Comparison of ENCODE assay signal across 9 cellular contexts in genomic region chr11:79438631-79439429, GRCh38. TPM values are rescaled to one million over a fixed set of nuclear protein-coding genes. Genes with fewer than 3 reads are reported as not detected.
DNase-seq lines count a peak whose midpoint lies in the region; ATAC-seq, FAIRE-seq and TF ChIP-seq lines count a peak whose summit lies in the region.
"Had no signal": no experiment of that assay in that cellular context is flagged by ENCODE, and none has a peak within 500 bp of the region (broad histone marks: within the 10 kb centered on the region; RNA-seq: fewer than 3 reads in every experiment).

No MANE protein-coding gene starts in this region.

- no peaks in the 10 kb centered on the region for H3K4me1 Mint-ChIP-seq in activated T-helper 2 cell treated with anti-CD3 and anti-CD28 coated beads, Interferon-gamma antibody, Interleukin-2, Interleukin-4, amounts not matched to agents 10 μg/mL and 5 μg/mL and 100 μg/mL, durations not matched to agents 14 hours and 24 hours and 36 hours (ENCODE audit: low read depth)

- no peaks in the 10 kb centered on the region for H3K9me2 ChIP-seq in PC-9 (ENCODE audit: insufficient read depth)

- no peak for ATAC-seq in psoas muscle

- CTCF ChIA-PET in GM10248 (lab: Yijun Ruan, JAX), result interaction anchor here (0.9 to 1.8 kb wide), 6 partner anchors 14 to 793 kb away, joined by 3 to 6 read pairs (median 3); no protein-coding TSS in a partner anchor
- CTCF ChIA-PET in PC-9 (lab: Charles Lee), result interaction anchor here (0.5 kb wide), 1 partner anchor 33 kb away, joined by 4 read pairs; no protein-coding TSS in a partner anchor

- H4K20me1 ChIP-seq in OCI-LY3 (ENCODE audit: insufficient read depth, low read length), result peaks cover 46% of the 10 kb centered on the region
- H4K20me1 ChIP-seq in PC-9 (ENCODE audit: insufficient read depth), result no peaks in the 10 kb centered on the region

- peak overlapping the region; percentile 78 for H3K9ac ChIP-seq in OCI-LY3 (ENCODE audit: low read length)

- 1 to 3% (median 2%) methylated on average over 42 to 43 of the region's 43 CpGs for WGBS in psoas muscle, 3 donors

- H3K79me2 ChIP-seq in OCI-LY3 (ENCODE audit: low read length) (peaks cover 67% of the 10 kb centered on the region), PC-9 (ENCODE audit: low read depth) (no peaks in the 10 kb centered on the region)

- H3K27me3 ChIP-seq in OCI-LY3 (ENCODE audit: low read depth, low read length), result no peaks in the 10 kb centered on the region
- H3K27me3 ChIP-seq in psoas muscle (ENCODE audit: insufficient read depth in 3 of 3, low read length in 2 of 3), result peaks cover 3 to 97% (median 29%) of the 10 kb centered on the region in 3 donors
- H3K27me3 ChIP-seq in PC-9 (ENCODE audit: insufficient read depth, low read depth), result peaks cover 59% of the 10 kb centered on the region

- intact Hi-C loops in psoas muscle (cut with DNase I), result no loop called here
- intact Hi-C loops in PC-9 (cut with micrococcal nuclease; ENCODE audit: unreplicated experiment), result no loop called here
- intact Hi-C loops in activated T-helper 2 cell treated with anti-CD3 and anti-CD28 coated beads, Interferon-gamma antibody, Interleukin-2, Interleukin-4, amounts not matched to agents 10 μg/mL and 5 μg/mL and 100 μg/mL, durations not matched to agents 14 hours and 24 hours and 36 hours (cut with micrococcal nuclease), result no loop called here

- H2AFZ ChIP-seq in OCI-LY3 (ENCODE audit: low read depth, low read length) (peak overlapping the region; percentile 12; the same call in 1 of the 2 replicates), PC-9 (no peak overlapping the region)

- H3K36me3 Mint-ChIP-seq in activated T-helper 2 cell treated with anti-CD3 and anti-CD28 coated beads, Interferon-gamma antibody, Interleukin-2, Interleukin-4, amounts not matched to agents 10 μg/mL and 5 μg/mL and 100 μg/mL, durations not matched to agents 14 hours and 24 hours and 36 hours (ENCODE audit: low read depth), result no peaks in the 10 kb centered on the region

- TF ChIP-seq CTCF in GM10248 (IDR thresholded peaks at IDR 0.05; ENCODE audit: control extremely low read depth, extremely low read depth, low read depth, missing control alignments), result no peak
- TF ChIP-seq CTCF in OCI-LY3 (IDR thresholded peaks at IDR 0.05; ENCODE audit: low read depth, low read length), result no peak
- no peak for TF ChIP-seq CTCF in psoas muscle (IDR thresholded peaks at IDR 0.05)
- no peak for TF ChIP-seq CTCF in PC-9 (conservative IDR thresholded peaks at IDR 0.05)

- H3K36me3 ChIP-seq in OCI-LY3 (replicated peaks; ENCODE audit: low read depth, low read length) (peaks cover 4% of the 10 kb centered on the region), psoas muscle (ENCODE audit: insufficient read depth in 1 of 2, low read depth in 1 of 2) (no peaks in the 10 kb centered on the region), PC-9 (ENCODE audit: low read depth) (no peaks in the 10 kb centered on the region)

- H3K4me3 Mint-ChIP-seq in activated T-helper 2 cell treated with anti-CD3 and anti-CD28 coated beads, Interferon-gamma antibody, Interleukin-2, Interleukin-4, amounts not matched to agents 10 μg/mL and 5 μg/mL and 100 μg/mL, durations not matched to agents 14 hours and 24 hours and 36 hours (ENCODE audit: low read depth), result no peak overlapping the region

- no peaks in the 10 kb centered on the region for H3K9me3 Mint-ChIP-seq in activated T-helper 2 cell treated with anti-CD3 and anti-CD28 coated beads, Interferon-gamma antibody, Interleukin-2, Interleukin-4, amounts not matched to agents 10 μg/mL and 5 μg/mL and 100 μg/mL, durations not matched to agents 14 hours and 24 hours and 36 hours

- H3K27ac Mint-ChIP-seq in activated T-helper 2 cell treated with anti-CD3 and anti-CD28 coated beads, Interferon-gamma antibody, Interleukin-2, Interleukin-4, amounts not matched to agents 10 μg/mL and 5 μg/mL and 100 μg/mL, durations not matched to agents 14 hours and 24 hours and 36 hours, result no peak overlapping the region

- H3K27ac ChIP-seq in OCI-LY3 (ENCODE audit: low read length) (peak overlapping the region; percentile 82), psoas muscle (no peak overlapping the region), PC-9 (no peak overlapping the region)

- H3K9me3 ChIP-seq in OCI-LY3 (ENCODE audit: insufficient read depth, low read length) (no peaks in the 10 kb centered on the region), psoas muscle (no peaks in the 10 kb centered on the region), PC-9 (ENCODE audit: insufficient read depth, low read depth) (no peaks in the 10 kb centered on the region)

- peak; percentile 39 for DNase-seq in GM10248 (ENCODE audit: extremely low spot score)
- peak; percentile 52 to 53 for DNase-seq in frontal cortex (ENCODE audit: low spot score in 2 of 2)
- peak in 1 of 2 donors; percentile 48 for DNase-seq in psoas muscle
- DNase-seq in PC-9, result no peak
- no peak for DNase-seq in activated T-helper 2 cell treated with anti-CD3 and anti-CD28 coated beads, Interferon-gamma antibody, Interleukin-2, Interleukin-4, amounts not matched to agents 10 μg/mL and 5 μg/mL and 100 μg/mL, durations not matched to agents 14 hours and 24 hours and 36 hours (ENCODE audit: low spot score)
- no peak for DNase-seq in H4 (ENCODE audit: low spot score)
- DNase-seq in NCI-H226, result no peak

- POLR2A ChIA-PET in GM10248 (lab: Yijun Ruan, JAX), result no interaction called here
- POLR2A ChIA-PET in PC-9 (lab: Charles Lee; ENCODE audit: unreplicated experiment), result no interaction called here

- H3K27me3 Mint-ChIP-seq in activated T-helper 2 cell treated with anti-CD3 and anti-CD28 coated beads, Interferon-gamma antibody, Interleukin-2, Interleukin-4, amounts not matched to agents 10 μg/mL and 5 μg/mL and 100 μg/mL, durations not matched to agents 14 hours and 24 hours and 36 hours (ENCODE audit: low read depth), result peaks cover 75% of the 10 kb centered on the region

- peak overlapping the region; percentile 97 for H3K4me2 ChIP-seq in OCI-LY3 (ENCODE audit: low read length)
- no peak overlapping the region for H3K4me2 ChIP-seq in PC-9

- no peaks in the 10 kb centered on the region for H3F3A ChIP-seq in PC-9 (ENCODE audit: insufficient read depth, low read depth)

- H3K4me1 ChIP-seq in OCI-LY3 (ENCODE audit: low read length), result peaks cover 38% of the 10 kb centered on the region
- peaks cover 18% of the 10 kb centered on the region for H3K4me1 ChIP-seq in psoas muscle
- no peaks in the 10 kb centered on the region for H3K4me1 ChIP-seq in PC-9 (replicated peaks; ENCODE audit: insufficient read depth)

- no peak for FAIRE-seq in frontal cortex (lab: Jason Lieb, UNC)

- peak overlapping the region; percentile 80 for H3K4me3 ChIP-seq in OCI-LY3 (ENCODE audit: low read length)
- peak overlapping the region; percentile 68 for H3K4me3 ChIP-seq in psoas muscle
- H3K4me3 ChIP-seq in PC-9, result no peak overlapping the region

- no TSS peak for BruUV-seq in PC-9 (replicated peaks; lab: Mats Ljungman, UMichigan)

RNA-seq across cellular contexts. Expression of gene TENM4, which starts 2.0 kb away (rescaled TPM):
- 55.0 TPM for total RNA-seq in frontal cortex
- total RNA-seq in psoas muscle, result 1 to 10 TPM in 2 of 4 donors, under 1 TPM in 2; 0.48 to 1.7 (median 0.97) TPM
- polyA plus RNA-seq in psoas muscle, result under 1 TPM; 0.05 to 0.19 (median 0.06) TPM
- 0.25 TPM in 1 of 2 replicates, not detected in the other for total RNA-seq in PC-9 (2021)
- total RNA-seq in activated T-helper 2 cell treated with anti-CD3 and anti-CD28 coated beads, Interferon-gamma antibody, Interleukin-2, Interleukin-4, amounts not matched to agents 10 μg/mL and 5 μg/mL and 100 μg/mL, durations not matched to agents 14 hours and 24 hours and 36 hours, result not detected in 2 replicates
- 0.31 and 0.82 TPM in 2 replicates for total RNA-seq in H4 (2014; rRNA removed; shearing (Covaris generic))
- total RNA-seq: lung microvascular endothelial cell had no signal

Comparison
In these comparisons a context has a peak if more than half of its experiments do, and no peak if none do; other contexts are left out.
1. DNase-seq: peak in GM10248 (single experiment) and frontal cortex (2 of 2); none in PC-9 (0 of 2), activated T-helper 2 cell treated with anti-CD3 and anti-CD28 coated beads, Interferon-gamma antibody, Interleukin-2, Interleukin-4, amounts not matched to agents 10 μg/mL and 5 μg/mL and 100 μg/mL, durations not matched to agents 14 hours and 24 hours and 36 hours (single experiment), H4 (single experiment) and NCI-H226 (single experiment).
2. RNA of gene TENM4, which starts 2.0 kb away (total RNA-seq): 55.0 TPM in frontal cortex (single experiment); 0.48 to 1.7 TPM in psoas muscle, 0.31 to 0.82 TPM in H4, not detected in activated T-helper 2 cell treated with anti-CD3 and anti-CD28 coated beads, Interferon-gamma antibody, Interleukin-2, Interleukin-4, amounts not matched to agents 10 μg/mL and 5 μg/mL and 100 μg/mL, durations not matched to agents 14 hours and 24 hours and 36 hours and 0.25 TPM in PC-9; every median in the first group is over 10 times any median in the second.